In the genomic region with DNA sequence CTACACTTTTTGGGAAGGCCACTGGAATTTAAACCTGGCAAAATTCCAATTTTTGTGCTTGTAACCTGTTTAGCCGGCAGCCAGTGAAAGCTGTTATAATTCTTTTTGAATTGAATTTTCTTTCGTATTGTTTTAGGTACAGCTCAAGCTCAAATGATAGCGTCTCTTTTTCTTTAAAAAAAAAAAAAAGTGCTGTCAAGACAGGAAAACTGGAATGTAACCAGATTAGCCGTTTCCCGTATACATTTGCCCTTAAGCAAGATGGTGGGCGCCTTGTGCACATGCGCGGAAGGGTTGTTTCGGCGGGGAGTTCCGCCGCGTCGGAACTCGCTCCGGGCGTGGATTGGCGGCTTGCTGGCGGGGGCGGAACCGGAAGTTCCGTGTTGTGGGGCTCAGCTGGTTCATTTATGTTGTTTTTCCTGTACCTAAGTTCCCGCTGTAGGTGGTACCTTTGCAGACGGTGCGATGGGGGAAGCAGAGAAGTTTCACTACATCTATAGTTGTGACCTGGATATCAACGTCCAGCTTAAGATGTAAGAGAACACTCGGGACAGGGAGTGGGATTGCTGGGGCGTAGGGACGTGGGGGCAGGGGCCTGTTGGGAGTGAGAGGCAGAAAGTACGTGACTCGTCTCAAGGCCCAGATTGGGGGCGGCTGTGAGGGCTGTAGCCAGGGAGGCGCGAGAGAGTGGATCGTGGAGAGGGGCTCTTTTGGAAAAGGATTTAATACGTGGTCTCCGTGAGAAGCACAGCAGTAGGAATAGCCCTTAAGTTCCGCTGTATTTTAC, we compare ENCODE assay signal across 1 cellular context.
TF ChIP-seq lines count a peak whose summit lies in the region.

Gene PIK3C3, plus strand, starts transcription at position 408 of the 787 bp plus-strand sequence. Its CDS starts 58 bp downstream, at position 466.

TF ChIP-seq in K562, 482 proteins besides CTCF, POLR2A, EP300 and RAD21 (continued from another document and continues in another):
- no peak for TF ChIP-seq MGA (IDR thresholded peaks at IDR 0.05)
- TF ChIP-seq ARID3B (CRISPR knock-in tag; IDR thresholded peaks at IDR 0.05; ENCODE audit: borderline replicate concordance), result no peak
- TF ChIP-seq E2F1 (CRISPR knock-in tag; IDR thresholded peaks at IDR 0.05), result peak; percentile 18; the same call in 1 of the 2 replicates
- peak; percentile 31 for TF ChIP-seq TAF1 (IDR thresholded peaks at IDR 0.05; ENCODE audit: control insufficient read depth, extremely low read depth, insufficient read depth, low read length, severe bottlenecking)
- no peak for TF ChIP-seq NCOA4 (IDR thresholded peaks at IDR 0.05; ENCODE audit: partially characterized antibody)
- TF ChIP-seq HCFC1 (IDR thresholded peaks at IDR 0.05; ENCODE audit: low read depth, low read length), result peak; percentile 88
- TF ChIP-seq ARID3A (IDR thresholded peaks at IDR 0.05; ENCODE audit: borderline replicate concordance, low read depth, low read length), result no peak
- TF ChIP-seq, protein P1, sequence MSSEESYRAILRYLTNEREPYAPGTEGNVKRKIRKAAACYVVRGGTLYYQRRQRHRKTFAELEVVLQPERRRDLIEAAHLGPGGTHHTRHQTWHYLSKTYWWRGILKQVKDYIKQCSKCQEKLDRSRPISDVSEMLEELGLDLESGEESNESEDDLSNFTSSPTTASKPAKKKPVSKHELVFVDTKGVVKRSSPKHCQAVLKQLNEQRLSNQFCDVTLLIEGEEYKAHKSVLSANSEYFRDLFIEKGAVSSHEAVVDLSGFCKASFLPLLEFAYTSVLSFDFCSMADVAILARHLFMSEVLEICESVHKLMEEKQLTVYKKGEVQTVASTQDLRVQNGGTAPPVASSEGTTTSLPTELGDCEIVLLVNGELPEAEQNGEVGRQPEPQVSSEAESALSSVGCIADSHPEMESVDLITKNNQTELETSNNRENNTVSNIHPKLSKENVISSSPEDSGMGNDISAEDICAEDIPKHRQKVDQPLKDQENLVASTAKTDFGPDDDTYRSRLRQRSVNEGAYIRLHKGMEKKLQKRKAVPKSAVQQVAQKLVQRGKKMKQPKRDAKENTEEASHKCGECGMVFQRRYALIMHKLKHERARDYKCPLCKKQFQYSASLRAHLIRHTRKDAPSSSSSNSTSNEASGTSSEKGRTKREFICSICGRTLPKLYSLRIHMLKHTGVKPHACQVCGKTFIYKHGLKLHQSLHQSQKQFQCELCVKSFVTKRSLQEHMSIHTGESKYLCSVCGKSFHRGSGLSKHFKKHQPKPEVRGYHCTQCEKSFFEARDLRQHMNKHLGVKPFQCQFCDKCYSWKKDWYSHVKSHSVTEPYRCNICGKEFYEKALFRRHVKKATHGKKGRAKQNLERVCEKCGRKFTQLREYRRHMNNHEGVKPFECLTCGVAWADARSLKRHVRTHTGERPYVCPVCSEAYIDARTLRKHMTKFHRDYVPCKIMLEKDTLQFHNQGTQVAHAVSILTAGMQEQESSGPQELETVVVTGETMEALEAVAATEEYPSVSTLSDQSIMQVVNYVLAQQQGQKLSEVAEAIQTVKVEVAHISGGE (CRISPR knock-in tag; IDR thresholded peaks at IDR 0.05), result peak in 1 of 3 experiments; percentile 83; a peak in 2 of 6 replicates
- TF ChIP-seq HNRNPL (IDR thresholded peaks at IDR 0.05; ENCODE audit: low read depth, low read length), result no peak
- TF ChIP-seq ZNF77 (CRISPR knock-in tag; IDR thresholded peaks at IDR 0.05), result no peak
- peak; percentile 81 for TF ChIP-seq CREM (IDR thresholded peaks at IDR 0.05; ENCODE audit: low read depth)
- TF ChIP-seq CXXC5 (CRISPR knock-in tag; IDR thresholded peaks at IDR 0.05), result peak; percentile 78
- TF ChIP-seq CSDE1 (IDR thresholded peaks at IDR 0.05), result no peak
- no peak for TF ChIP-seq ZFP36 (IDR thresholded peaks at IDR 0.05; ENCODE audit: low read depth, low read length, partially characterized antibody)
- no peak for TF ChIP-seq SRSF9 (IDR thresholded peaks at IDR 0.05; ENCODE audit: borderline replicate concordance, low read depth, low read length)
- TF ChIP-seq, protein P2, sequence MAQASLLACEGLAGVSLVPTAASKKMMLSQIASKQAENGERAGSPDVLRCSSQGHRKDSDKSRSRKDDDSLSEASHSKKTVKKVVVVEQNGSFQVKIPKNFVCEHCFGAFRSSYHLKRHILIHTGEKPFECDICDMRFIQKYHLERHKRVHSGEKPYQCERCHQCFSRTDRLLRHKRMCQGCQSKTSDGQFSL (CRISPR knock-in tag; IDR thresholded peaks at IDR 0.05), result no peak
- TF ChIP-seq, protein P2 (tag; IDR thresholded peaks at IDR 0.05), result no peak
- no peak for TF ChIP-seq EWSR1 (IDR thresholded peaks at IDR 0.05; ENCODE audit: borderline replicate concordance, low read depth, partially characterized antibody)
- TF ChIP-seq PHF21A (IDR thresholded peaks at IDR 0.05; ENCODE audit: borderline replicate concordance, low read depth), result no peak
- no peak for TF ChIP-seq ZNF583 (CRISPR knock-in tag; IDR thresholded peaks at IDR 0.05)
- no peak for TF ChIP-seq SMAD4 (CRISPR knock-in tag; conservative IDR thresholded peaks at IDR 0.05)
- 0 out of 4 replicates have a peak, but pooled peaks of 1 of the 2 experiments have one; percentile 23 for TF ChIP-seq SRF (CRISPR knock-in tag; IDR thresholded peaks at IDR 0.05)
- TF ChIP-seq, protein P3, sequence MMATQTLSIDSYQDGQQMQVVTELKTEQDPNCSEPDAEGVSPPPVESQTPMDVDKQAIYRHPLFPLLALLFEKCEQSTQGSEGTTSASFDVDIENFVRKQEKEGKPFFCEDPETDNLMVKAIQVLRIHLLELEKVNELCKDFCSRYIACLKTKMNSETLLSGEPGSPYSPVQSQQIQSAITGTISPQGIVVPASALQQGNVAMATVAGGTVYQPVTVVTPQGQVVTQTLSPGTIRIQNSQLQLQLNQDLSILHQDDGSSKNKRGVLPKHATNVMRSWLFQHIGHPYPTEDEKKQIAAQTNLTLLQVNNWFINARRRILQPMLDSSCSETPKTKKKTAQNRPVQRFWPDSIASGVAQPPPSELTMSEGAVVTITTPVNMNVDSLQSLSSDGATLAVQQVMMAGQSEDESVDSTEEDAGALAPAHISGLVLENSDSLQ (IDR thresholded peaks at IDR 0.05), result peak; percentile 70
- peak; percentile 71 for TF ChIP-seq NEUROD1 (IDR thresholded peaks at IDR 0.05; ENCODE audit: borderline replicate concordance, low read depth, low read length, partially characterized antibody)
- TF ChIP-seq ZNF639 (CRISPR knock-in tag; conservative IDR thresholded peaks at IDR 0.05 in 1 of 2, IDR thresholded peaks at IDR 0.05 in 1 of 2), result no peak; a peak in 1 of 4 replicates
- no peak for TF ChIP-seq SMC3 (conservative IDR thresholded peaks at IDR 0.05; ENCODE audit: insufficient read depth, low read depth, low read length)
